Comparison of ENCODE assay signal across 28 cellular contexts in the genomic region with DNA sequence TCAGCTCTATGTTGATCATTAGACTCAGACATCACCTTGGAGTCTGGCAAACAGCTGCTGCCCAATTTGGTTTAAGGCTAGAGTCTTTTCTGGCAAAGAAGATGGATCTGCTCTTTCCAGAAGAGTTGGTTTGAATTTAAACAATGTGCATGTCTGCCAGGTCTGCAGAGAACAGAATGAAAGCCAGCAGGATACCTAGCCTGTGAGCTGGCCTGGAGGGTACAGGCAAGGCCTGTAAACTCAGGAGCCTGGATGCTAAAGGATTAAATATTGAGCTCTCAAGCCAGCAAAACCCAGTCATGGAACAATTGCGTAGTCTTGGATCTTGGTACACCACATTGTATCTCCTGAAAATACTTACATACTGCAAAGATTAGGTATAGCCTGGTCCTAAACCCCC. TPM values are rescaled to one million over a fixed set of nuclear protein-coding genes. Genes with fewer than 3 reads are reported as not detected.
"Had no signal": no experiment of that assay in that cellular context is flagged by ENCODE, and none has a peak within 500 bp of the region (broad histone marks: within the 10 kb centered on the region; RNA-seq: fewer than 3 reads in every experiment).

No MANE protein-coding gene starts in this region.

- H3K27me3 ChIP-seq: brain microvascular endothelial cell, Peyer's patch, SJSA1 had no signal

- H3K36me3 ChIP-seq: brain microvascular endothelial cell, Peyer's patch, SJSA1 had no signal

- H3K9me3 ChIP-seq: Peyer's patch, SJSA1, SK-N-SH had no signal

- H3K27ac ChIP-seq: brain microvascular endothelial cell, SJSA1 had no signal

- H3K4me3 ChIP-seq: Peyer's patch, SJSA1 had no signal

- H3K4me1 ChIP-seq: Peyer's patch, SJSA1 had no signal

- DNase-seq: activated CD4-positive, alpha-beta memory T cell treated with anti-CD3 and anti-CD28 coated beads for 36 hours; activated CD4-positive, alpha-beta T cell treated with anti-CD3 and anti-CD28 coated beads, Interleukin-2, amount 10 ng/mL, durations not matched to agents 7 days and 5 days; activated CD8-positive, alpha-beta memory T cell treated with anti-CD3 and anti-CD28 coated beads, Interleukin-2, amount 50 U/mL, for 4 hours; activated gamma-delta T cell treated with Interleukin-2 at 50 U/mL for 16 hours; activated naive CD4-positive, alpha-beta T cell treated with anti-CD3 and anti-CD28 coated beads for 36 hours; activated naive CD8-positive, alpha-beta T cell treated with anti-CD3 and anti-CD28 coated beads, Interleukin-2, amount 50 U/mL, for 24 hours; activated T-cell treated with anti-CD3 and anti-CD28 coated beads for 4 hours; activated T-cell treated with anti-CD3 and anti-CD28 coated beads, Interleukin-2, amount 50 U/mL, for 4 hours; anterior cingulate cortex; brain microvascular endothelial cell; Karpas-422; KBM-7; NCI-H1105; NCI-H1417 treated with DMSO at 0.1 percent for 48 hours; NCI-H187 treated with DMSO at 0.1 percent for 48 hours; NCI-H2081; NCI-H2171 treated with DMSO at 0.1 percent for 48 hours; NCI-H2227 treated with DMSO at 0.1 percent for 48 hours; NCI-H524; NCI-H69; NK-92 treated with Interleukin-12 subunit alpha and Interleukin-12 subunit beta, amount 100 ng/mL, for 24 hours; PC-3; Peyer's patch; RPMI8226; SHP77 treated with DMSO at 0.1 percent for 48 hours; SK-N-SH had no signal

- ATAC-seq: activated naive CD8-positive, alpha-beta T cell treated with anti-CD3 and anti-CD28 coated beads, Interleukin-2, amount 50 U/mL, for 24 hours; activated T-cell treated with anti-CD3 and anti-CD28 coated beads, Interleukin-2, amount 50 U/mL, for 4 hours; PC-3 had no signal

- H3K9ac ChIP-seq: SK-N-SH had no signal

- H3K4me2 ChIP-seq: SK-N-SH had no signal

RNA-seq across cellular contexts. Expression of a gene that starts 15.6 kb away (rescaled TPM):
- total RNA-seq: activated CD4-positive, alpha-beta memory T cell treated with anti-CD3 and anti-CD28 coated beads for 36 hours; activated CD4-positive, alpha-beta T cell treated with anti-CD3 and anti-CD28 coated beads, Interleukin-2, amount 10 ng/mL, durations not matched to agents 7 days and 5 days; activated T-cell treated with anti-CD3 and anti-CD28 coated beads, Interleukin-2, amount 50 U/mL, for 4 hours; activated T-helper 1 cell treated with anti-CD3 and anti-CD28 coated beads, Interleukin-12 subunit alpha, Interleukin-12 subunit beta, Interleukin-2, Interleukin-4 antibody, amounts not matched to agents 30 ng/mL and 10 ng/mL and 1 ng/mL, durations not matched to agents 14 hours and 24 hours and 36 hours had no signal
